ENCODE assay signal across 17 cellular contexts in genomic region chr6:25249133-25249532, GRCh38. TPM values are rescaled to one million over a fixed set of nuclear protein-coding genes. Genes with fewer than 3 reads are reported as not detected.
DNase-seq lines count a peak whose midpoint lies in the region; ATAC-seq, FAIRE-seq and TF ChIP-seq lines count a peak whose summit lies in the region.
"Had no signal": no experiment of that assay in that cellular context is flagged by ENCODE, and none has a peak within 500 bp of the region (broad histone marks: within the 10 kb centered on the region; RNA-seq: fewer than 3 reads in every experiment).

No MANE protein-coding gene starts in this region.

- WGBS in HepG2 (ENCODE audit: low lambda C conversion rate): 0% methylated on average over 1 of the region's 1 CpG
- WGBS in right lobe of liver (ENCODE audit: insufficient coverage, low coverage, low lambda C conversion rate, missing lambda C conversion rate): 0% methylated on average over 1 of the region's 1 CpG
- 0% methylated on average over 1 of the region's 1 CpG for WGBS in K562 (ENCODE audit: insufficient coverage, low coverage, missing lambda C conversion rate)

- BruUV-seq in HepG2 (replicated peaks; lab: Mats Ljungman, UMichigan) (no TSS peak), K562 (replicated peaks; lab: Mats Ljungman, UMichigan) (no TSS peak)

- H4K20me1 ChIP-seq in HepG2 (ENCODE audit: insufficient read depth, low read length) (no peaks in the 10 kb centered on the region), K562 (replicated peaks; ENCODE audit: control insufficient read depth, insufficient read depth, low read length) (no peaks in the 10 kb centered on the region)

- intact Hi-C loops in HepG2 (cut with micrococcal nuclease; ENCODE audit: unreplicated experiment): no loop called here
- intact Hi-C loops in right lobe of liver (cut with DNase I): no loop called here
- intact Hi-C loops in K562 (cut with micrococcal nuclease): no loop called here

- CTCF ChIA-PET in HepG2 (lab: Yijun Ruan, JAX; ENCODE audit: low intra/inter-chr PET ratio, low total read pairs) (no interaction called here), K562 (lab: Yijun Ruan, JAX; ENCODE audit: low intra/inter-chr PET ratio) (no interaction called here)

- DNase-seq in HepG2 (ENCODE audit: low spot score) (no peak), right lobe of liver (no peak), K562 (ENCODE audit: extremely low read depth in 1 of 4, low spot score in 3 of 4) (no peak), frontal cortex (ENCODE audit: low spot score in 2 of 2) (no peak), type B pancreatic cell (ENCODE audit: extremely low spot score, unreplicated experiment) (no peak)
- no peak for DNase-seq in effector CD8-positive, alpha-beta T cell (lab: John Stamatoyannopoulos, UW)
- DNase-seq: 8988T; BE2C; CD4-positive, alpha-beta memory T cell; DMS153; DND-41; GF-D8; HCEC 1CT; HFFc6; KG1 had no signal

- peaks cover 5% of the 10 kb centered on the region for H3K4me1 Mint-ChIP-seq in type B pancreatic cell (ENCODE audit: unreplicated experiment)
- H3K4me1 Mint-ChIP-seq: CD4-positive, alpha-beta memory T cell had no signal

- no peak overlapping the region for H3K27ac Mint-ChIP-seq in type B pancreatic cell

- H3K4me2 ChIP-seq in HepG2 (ENCODE audit: low read depth, low read length) (no peak overlapping the region), K562 (ENCODE audit: insufficient read depth, low read length) (no peak overlapping the region)

- TF ChIP-seq CTCF in HepG2 (CRISPR knock-in tag; IDR thresholded peaks at IDR 0.05): no peak
- no peak for TF ChIP-seq CTCF in right lobe of liver (IDR thresholded peaks at IDR 0.05)
- no peak for TF ChIP-seq CTCF in K562 (IDR thresholded peaks at IDR 0.05 in 2 of 3, conservative IDR thresholded peaks at IDR 0.05 in 1 of 3; ENCODE audit: insufficient read depth in 2 of 3, low read depth in 1 of 3, low read length in 3 of 3)
- TF ChIP-seq CTCF in type B pancreatic cell (conservative IDR thresholded peaks at IDR 0.05): no peak

- no peak overlapping the region for H3K9ac ChIP-seq in HepG2 (ENCODE audit: insufficient read depth, low read depth, low read length)
- H3K9ac ChIP-seq in K562 (ENCODE audit: insufficient read depth in 1 of 2, low read depth in 2 of 2, low read length in 2 of 2): no peak overlapping the region

- H3K9me3 Mint-ChIP-seq in type B pancreatic cell: no peaks in the 10 kb centered on the region
- H3K9me3 Mint-ChIP-seq: CD4-positive, alpha-beta memory T cell; HFFc6 had no signal

- H2AFZ ChIP-seq in HepG2 (ENCODE audit: low read length) (no peak overlapping the region), K562 (ENCODE audit: low read depth, low read length) (no peak overlapping the region)

- TF ChIP-seq POLR2A in HepG2 (IDR thresholded peaks at IDR 0.05; ENCODE audit: insufficient read depth in 1 of 2, low read depth in 2 of 2, low read length in 2 of 2) (no peak), right lobe of liver (IDR thresholded peaks at IDR 0.05) (no peak), K562 (conservative IDR thresholded peaks at IDR 0.05) (no peak)

- H3K4me3 Mint-ChIP-seq in type B pancreatic cell: no peak overlapping the region
- H3K4me3 Mint-ChIP-seq: CD4-positive, alpha-beta memory T cell; HFFc6 had no signal

- peaks cover 27% of the 10 kb centered on the region for H3K27me3 Mint-ChIP-seq in type B pancreatic cell

- TF ChIP-seq EP300 in HepG2 (IDR thresholded peaks at IDR 0.05; ENCODE audit: low read depth in 2 of 2, low read length in 2 of 2) (no peak), HepG2 (CRISPR knock-in tag; IDR thresholded peaks at IDR 0.05; ENCODE audit: borderline replicate concordance) (no peak), K562 (IDR thresholded peaks at IDR 0.05; ENCODE audit: low read length) (no peak)

- H3K4me1 ChIP-seq in HepG2 (ENCODE audit: insufficient read depth, low read length) (no peaks in the 10 kb centered on the region), right lobe of liver (no peaks in the 10 kb centered on the region), K562 (replicated peaks in 1 of 2; ENCODE audit: control insufficient read depth in 2 of 2, insufficient read depth in 2 of 2, low read length in 2 of 2) (no peaks in the 10 kb centered on the region)

- H3K36me3 ChIP-seq in HepG2 (replicated peaks in 1 of 2; ENCODE audit: control insufficient read depth in 1 of 2, insufficient read depth in 2 of 2, low read length in 2 of 2): no peaks in the 10 kb centered on the region
- no peaks in the 10 kb centered on the region for H3K36me3 ChIP-seq in right lobe of liver
- H3K36me3 ChIP-seq in K562 (ENCODE audit: control insufficient read depth, insufficient read depth, low read length): no peaks in the 10 kb centered on the region
- H3K36me3 ChIP-seq: BE2C had no signal

- ATAC-seq in HepG2 (no peak), right lobe of liver (no peak), K562 (no peak), GM19351 (IDR thresholded peaks at IDR 0.05; ENCODE audit: unreplicated experiment) (no peak)

- no peaks in the 10 kb centered on the region for H3K27me3 ChIP-seq in HepG2 (ENCODE audit: control insufficient read depth in 1 of 2, insufficient read depth in 2 of 2, low read length in 2 of 2)
- no peaks in the 10 kb centered on the region for H3K27me3 ChIP-seq in right lobe of liver
- no peaks in the 10 kb centered on the region; a peak in 1 of 5 replicates for H3K27me3 ChIP-seq in K562 (ENCODE audit: control insufficient read depth in 2 of 2, insufficient read depth in 2 of 2, low read length in 2 of 2)
- H3K27me3 ChIP-seq: BE2C had no signal

- TF ChIP-seq RAD21 in HepG2 (CRISPR knock-in tag; IDR thresholded peaks at IDR 0.05) (no peak), K562 (CRISPR knock-in tag; conservative IDR thresholded peaks at IDR 0.05 in 1 of 2, IDR thresholded peaks at IDR 0.05 in 1 of 2) (no peak)

- H3K27ac ChIP-seq in HepG2 (ENCODE audit: extremely low read length, insufficient read depth, low read length) (no peak overlapping the region), right lobe of liver (no peak overlapping the region), K562 (ENCODE audit: extremely low read depth, low read depth, low read length) (no peak overlapping the region)
- H3K27ac ChIP-seq: C4-2B had no signal

- in situ Hi-C loops in HepG2 (cut with HindIII; ENCODE audit: extremely low pct_ligation_motif_present, low pct_unique_long_range_greater_than_20kb): no loop called here
- in situ Hi-C loops in K562 (cut with MboI): no loop called here

- no peak overlapping the region for H3K4me3 ChIP-seq in HepG2 (replicated peaks in 1 of 3; ENCODE audit: insufficient read depth in 1 of 3, low read depth in 2 of 3, low read length in 3 of 3)
- H3K4me3 ChIP-seq in right lobe of liver: no peak overlapping the region
- H3K4me3 ChIP-seq in K562: no peak overlapping the region

- FAIRE-seq in HepG2 (lab: Jason Lieb, UNC): no peak
- FAIRE-seq in K562 (lab: Jason Lieb, UNC): no peak
- peak; percentile 91 for FAIRE-seq in frontal cortex (lab: Jason Lieb, UNC)

- H3K9me1 ChIP-seq in K562 (ENCODE audit: control insufficient read depth, insufficient read depth, low read length): no peaks in the 10 kb centered on the region

- POLR2A ChIA-PET in HepG2 (lab: Yijun Ruan, JAX) (no interaction called here), K562 (lab: Yijun Ruan, JAX) (interaction anchor here (0.6 to 0.7 kb wide), 2 partner anchors 29 to 723 kb away, joined by 3 read pairs; no protein-coding TSS in a partner anchor)

- H3K79me2 ChIP-seq in HepG2 (ENCODE audit: insufficient read depth, low read length) (no peaks in the 10 kb centered on the region), K562 (ENCODE audit: control insufficient read depth, insufficient read depth, low read length) (no peaks in the 10 kb centered on the region)

- H3K36me3 Mint-ChIP-seq in type B pancreatic cell: no peaks in the 10 kb centered on the region
- H3K36me3 Mint-ChIP-seq: CD4-positive, alpha-beta memory T cell had no signal

- no peaks in the 10 kb centered on the region for H3K9me3 ChIP-seq in HepG2 (ENCODE audit: low read length)
- no peaks in the 10 kb centered on the region for H3K9me3 ChIP-seq in right lobe of liver
- H3K9me3 ChIP-seq in K562 (replicated peaks; ENCODE audit: control insufficient read depth, insufficient read depth, low read depth, low read length): no peaks in the 10 kb centered on the region
- H3K9me3 ChIP-seq: BE2C had no signal

RNA-seq across cellular contexts. Expression of gene CARMIL1, which starts 30.0 kb away (rescaled TPM):
- total RNA-seq in HepG2 (2016; rRNA removed; fragmentation: Illumina TruSeq; extraction: Trizol) (2.6 and 2.9 TPM in 2 replicates), right lobe of liver (1 to 10 TPM; 3.3 to 8.6 (median 4.6) TPM), K562 (2014; rRNA removed) (0.04 and 0.32 TPM in 2 replicates), K562 (2014; rRNA removed; fragmentation: Illumina TruSeq; extraction: Trizol) (0.11 and 0.13 TPM in 2 replicates), K562 (2015; rRNA removed; fragmentation: Illumina TruSeq; extraction: Trizol) (0.08 and 0.11 TPM in 2 replicates), K562 (2021) (0.13 TPM in 2 replicates), frontal cortex (32.6 TPM), type B pancreatic cell (ENCODE audit: low replicate concordance) (11.8 and 17.2 TPM in 2 replicates)
- 0.62 and 0.71 TPM in 2 replicates for total RNA-seq in HepG2 (2016; cell fraction: cytosol; rRNA removed; fragmentation: Illumina TruSeq; extraction: Trizol; ENCODE audit: low read depth)
- total RNA-seq in HepG2 (2016; cell fraction: insoluble cytoplasmic fraction; rRNA removed; fragmentation: Illumina TruSeq; extraction: Trizol): 2.5 TPM in 2 replicates
- total RNA-seq in HepG2 (2016; cell fraction: membrane; rRNA removed; fragmentation: Illumina TruSeq; extraction: Trizol): 0.96 and 0.99 TPM in 2 replicates
- total RNA-seq in HepG2 (2016; cell fraction: nucleus; rRNA removed; fragmentation: Illumina TruSeq; extraction: Trizol): 2.9 and 3.2 TPM in 2 replicates
- polyA plus RNA-seq in HepG2 (2011; rRNA removed) (1.4 and 1.8 TPM in 2 replicates), K562 (2011; rRNA removed) (0.05 and 0.08 TPM in 2 replicates), K562 (2014; fragmentation: Illumina TruSeq; extraction: Trizol) (0.04 and 0.09 TPM in 2 replicates), K562 (2014; fragmentation: Nextera tagmentation; extraction: Ambion mirVana) (under 1 TPM in 1 of 2 experiments, not detected in 1; 0.08 TPM), K562 (2014; rRNA removed) (0.04 TPM in 2 replicates)
- polyA plus RNA-seq in HepG2 (2011; cell fraction: cytosol; rRNA removed): 1.1 and 1.2 TPM in 2 replicates
- polyA plus RNA-seq in HepG2 (2011; cell fraction: nucleus; rRNA removed): 1.3 TPM in 2 replicates
- 1.3 and 2.3 TPM in 2 replicates for polyA plus RNA-seq in HepG2 (2012)
- 0.12 and 0.16 TPM in 2 replicates for polyA plus RNA-seq in HepG2 (2016; cell fraction: cytosol; fragmentation: Illumina TruSeq; extraction: Trizol; ENCODE audit: low read depth)
- 1.6 and 2.0 TPM in 2 replicates for polyA plus RNA-seq in HepG2 (2016; cell fraction: insoluble cytoplasmic fraction; fragmentation: Illumina TruSeq; extraction: Trizol; ENCODE audit: low read depth)
- 0.38 and 0.58 TPM in 2 replicates for polyA plus RNA-seq in HepG2 (2016; cell fraction: membrane; fragmentation: Illumina TruSeq; extraction: Trizol; ENCODE audit: low read depth)
- polyA plus RNA-seq in HepG2 (2016; cell fraction: nucleus; fragmentation: Illumina TruSeq; extraction: Trizol; ENCODE audit: insufficient read depth, low read depth): 1.9 and 2.5 TPM in 2 replicates
- 1.8 and 15.1 TPM in 2 replicates for polyA minus RNA-seq in HepG2 (2011; rRNA and poly(A)+ RNA removed; ENCODE audit: low replicate concordance)
- polyA minus RNA-seq in HepG2 (2011; cell fraction: cytosol; rRNA and poly(A)+ RNA removed): 1.8 and 1.9 TPM in 2 replicates
- polyA minus RNA-seq in HepG2 (2011; cell fraction: nucleus; rRNA and poly(A)+ RNA removed): 4.6 and 7.1 TPM in 2 replicates
- 0.32 and 0.95 TPM in 2 replicates for total RNA-seq in K562 (2011; cell fraction: chromatin; rRNA removed; ENCODE audit: low replicate concordance)
- 0.26 TPM in 1 of 2 replicates, not detected in the other for total RNA-seq in K562 (2011; cell fraction: nucleolus; rRNA removed)
- total RNA-seq in K562 (2011; cell fraction: nucleoplasm; rRNA removed): 0.15 TPM in 2 replicates
- polyA plus RNA-seq in K562 (2011; cell fraction: cytosol; rRNA removed): 0.03 TPM in 2 replicates
- polyA plus RNA-seq in K562 (2011; cell fraction: nucleus; rRNA removed): 0.04 and 0.10 TPM in 2 replicates
- 0.04 and 0.12 TPM in 2 replicates for polyA plus RNA-seq in K562 (2012)
- 0.18 and 0.21 TPM in 2 replicates for polyA minus RNA-seq in K562 (2011; rRNA and poly(A)+ RNA removed)
- 0.10 TPM in 1 of 2 replicates, not detected in the other for polyA minus RNA-seq in K562 (2011; cell fraction: cytosol; rRNA and poly(A)+ RNA removed)
- 0.13 and 0.22 TPM in 2 replicates for polyA minus RNA-seq in K562 (2011; cell fraction: nucleus; rRNA and poly(A)+ RNA removed)

Comparison
In these comparisons a context has a peak if more than half of its experiments do, and no peak if none do; other contexts are left out.
1. Of the 241 proteins assayed by ChIP-seq in both HepG2 and K562: peak only in HepG2: none; only in K562: none; in both: CEBPB; in neither: 239; mixed calls (peak in some experiments, not most) for 1.